ENCODE assay signal across 7 cellular contexts in genomic region chr9:133417541-133418461, GRCh38. TPM values are rescaled to one million over a fixed set of nuclear protein-coding genes. Genes with fewer than 3 reads are reported as not detected.
DNase-seq lines count a peak whose midpoint lies in the region; ATAC-seq, FAIRE-seq and TF ChIP-seq lines count a peak whose summit lies in the region.

A gene with protein sequence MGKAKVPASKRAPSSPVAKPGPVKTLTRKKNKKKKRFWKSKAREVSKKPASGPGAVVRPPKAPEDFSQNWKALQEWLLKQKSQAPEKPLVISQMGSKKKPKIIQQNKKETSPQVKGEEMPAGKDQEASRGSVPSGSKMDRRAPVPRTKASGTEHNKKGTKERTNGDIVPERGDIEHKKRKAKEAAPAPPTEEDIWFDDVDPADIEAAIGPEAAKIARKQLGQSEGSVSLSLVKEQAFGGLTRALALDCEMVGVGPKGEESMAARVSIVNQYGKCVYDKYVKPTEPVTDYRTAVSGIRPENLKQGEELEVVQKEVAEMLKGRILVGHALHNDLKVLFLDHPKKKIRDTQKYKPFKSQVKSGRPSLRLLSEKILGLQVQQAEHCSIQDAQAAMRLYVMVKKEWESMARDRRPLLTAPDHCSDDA (minus strand): TSS chr9:133418010. CDS start chr9:133417844, 166 bp downstream.

- peaks cover 0 to 3% (median 0%) of the 10 kb centered on the region in 5 experiments for H3K9me3 Mint-ChIP-seq in brain

- peaks cover 8% of the 10 kb centered on the region for H3K27me3 Mint-ChIP-seq in brain

- H3K36me3 Mint-ChIP-seq in brain, result peaks cover 23% of the 10 kb centered on the region

- peak within 1 kb of the TSS; percentile 70 for H3K27ac ChIP-seq in iPS-18a (ENCODE audit: low read length)

- H3K27me3 ChIP-seq in iPS-18a (ENCODE audit: control insufficient read depth, insufficient read depth, low read length) (no peaks in the 10 kb centered on the region), skeletal muscle satellite cell (ENCODE audit: control insufficient read depth, insufficient read depth, low read length) (no peaks in the 10 kb centered on the region)

- H3K9ac ChIP-seq in iPS-18a (ENCODE audit: low read length) (peak within 1 kb of the TSS; percentile 81), skeletal muscle satellite cell (ENCODE audit: low read depth, low read length) (peak within 1 kb of the TSS; percentile 89)

- H3K9me3 ChIP-seq in iPS-18a (ENCODE audit: control insufficient read depth, low read depth, low read length), result no peaks in the 10 kb centered on the region
- H3K9me3 ChIP-seq in skeletal muscle satellite cell (replicated peaks; ENCODE audit: low read length), result no peaks in the 10 kb centered on the region

- DNase-seq in GM18507 (ENCODE audit: extremely low spot score, insufficient read length, low read depth) (peak; percentile 67), NCI-H2107 treated with DMSO at 0.1 percent for 48 hours (lab: John Stamatoyannopoulos, UW; ENCODE audit: unreplicated experiment) (peak; percentile 75), UCSD-AML1 (lab: John Stamatoyannopoulos, UW; ENCODE audit: unreplicated experiment) (peak; percentile 93)

- peak within 1 kb of the TSS; percentile 90 for H3K4me2 ChIP-seq in skeletal muscle satellite cell (ENCODE audit: low read length)

- TF ChIP-seq CTCF in brain (conservative IDR thresholded peaks at IDR 0.05), result no peak

- H3K27ac Mint-ChIP-seq in brain, result peak within 1 kb of the TSS; percentile 88 to 97 (median 95)

- ATAC-seq in HG02938 (IDR thresholded peaks at IDR 0.05; ENCODE audit: unreplicated experiment), result peak; percentile 70

- peaks cover 46% of the 10 kb centered on the region for H3K4me1 Mint-ChIP-seq in brain

- FAIRE-seq in GM18507 (lab: Jason Lieb, UNC), result peak; percentile 83

- peak within 1 kb of the TSS; percentile 93 to 96 (median 95) for H3K4me3 Mint-ChIP-seq in brain

- H3K4me1 ChIP-seq in iPS-18a (ENCODE audit: control insufficient read depth, low read depth, low read length) (peaks cover 5% of the 10 kb centered on the region), skeletal muscle satellite cell (ENCODE audit: control insufficient read depth, insufficient read depth, low read length) (peaks cover 16% of the 10 kb centered on the region)

- peaks cover 14% of the 10 kb centered on the region for H3K36me3 ChIP-seq in iPS-18a (ENCODE audit: control insufficient read depth, low read depth, low read length)
- peaks cover 14% of the 10 kb centered on the region for H3K36me3 ChIP-seq in skeletal muscle satellite cell (ENCODE audit: insufficient read depth, low read length)

- H3K4me3 ChIP-seq in iPS-18a (ENCODE audit: low read length), result peak within 1 kb of the TSS; percentile 82
- peak within 1 kb of the TSS; percentile 98 for H3K4me3 ChIP-seq in skeletal muscle satellite cell (ENCODE audit: low read length)

RNA-seq across cellular contexts. Expression of the gene that starts here (rescaled TPM):
- polyA plus RNA-seq in brain (ENCODE audit: insufficient read depth, low read depth, low replicate concordance), result 51.7 TPM
- total RNA-seq in skeletal muscle satellite cell (2012; rRNA removed), result 13.5 and 16.2 TPM in 2 replicates

Comparison
In these comparisons a context has a peak if more than half of its experiments do, and no peak if none do; other contexts are left out.
1. Peak in every context shown above with its lines: DNase-seq, ATAC-seq, H3K4me3 ChIP-seq and H3K27ac ChIP-seq.